Comparison of ENCODE assay signal across 10 cellular contexts in the genomic region with DNA sequence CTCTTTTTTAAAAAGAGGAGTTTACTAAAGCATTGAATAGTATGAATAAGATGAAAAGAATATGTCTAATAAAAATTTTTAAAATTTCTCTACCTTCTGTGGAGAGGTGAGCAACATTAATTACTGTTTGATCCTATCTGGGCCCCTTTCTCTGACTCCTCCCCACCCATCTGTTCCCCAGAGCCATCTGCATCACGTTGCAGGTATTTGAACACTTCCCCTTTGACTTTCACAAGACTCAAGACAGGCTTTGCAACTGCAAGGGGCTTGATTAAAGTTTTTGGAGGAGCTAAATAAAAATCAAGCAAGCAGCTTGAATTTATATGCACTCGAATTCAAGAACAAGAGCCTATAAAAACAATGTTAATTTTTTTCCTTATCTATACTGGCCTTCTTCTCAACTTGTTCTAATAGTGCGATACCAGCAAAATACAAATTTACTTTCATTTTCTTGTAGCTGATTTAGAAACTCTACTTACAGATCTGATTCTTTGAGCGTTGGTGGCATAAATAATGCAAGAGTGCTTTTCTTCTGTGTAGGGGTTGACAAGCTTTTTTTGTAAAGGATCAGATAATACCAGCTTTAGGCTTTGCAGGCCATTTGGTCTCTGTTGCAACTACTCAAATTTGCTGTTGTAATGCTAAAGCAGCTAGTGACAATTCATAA. TPM values are rescaled to one million over a fixed set of nuclear protein-coding genes. Genes with fewer than 3 reads are reported as not detected.
DNase-seq lines count a peak whose midpoint lies in the region; ATAC-seq and TF ChIP-seq lines count a peak whose summit lies in the region.
"Had no signal": no experiment of that assay in that cellular context is flagged by ENCODE, and none has a peak within 500 bp of the region (broad histone marks: within the 10 kb centered on the region; RNA-seq: fewer than 3 reads in every experiment).

No MANE protein-coding gene starts in this region.

- ATAC-seq in stimulated activated naive CD8-positive, alpha-beta T cell treated with anti-CD3 and anti-CD28 coated beads, Interleukin-15, Interleukin-2, amounts not matched to agents 100 U/mL and 50 U/mL, for 24 hours = no peak
- ATAC-seq in HG03097 (IDR thresholded peaks at IDR 0.05; ENCODE audit: low FRiP score, unreplicated experiment) = peak; percentile 89
- ATAC-seq in activated B cell treated with CpG ODN at 0.5 μM for 24 hours (ENCODE audit: low read depth) = peak; percentile 87
- ATAC-seq in upper lobe of right lung = no peak

- no peak for DNase-seq in stimulated activated naive CD8-positive, alpha-beta T cell treated with anti-CD3 and anti-CD28 coated beads, Interleukin-15, Interleukin-2, amounts not matched to agents 100 U/mL and 50 U/mL, for 24 hours
- DNase-seq in activated B cell treated with CpG ODN at 0.5 μM for 24 hours (no peak), neuronal stem cell (ENCODE audit: low spot score) (no peak), islet precursor cell (no peak), UCSD-AML1 (lab: John Stamatoyannopoulos, UW; ENCODE audit: unreplicated experiment) (no peak), upper lobe of right lung (no peak)
- DNase-seq: hypothalamus, SK-N-SH had no signal

- no peaks in the 10 kb centered on the region for H3K9me3 Mint-ChIP-seq in stimulated activated naive CD8-positive, alpha-beta T cell treated with anti-CD3 and anti-CD28 coated beads, Interleukin-15, Interleukin-2, amounts not matched to agents 100 ng/mL and 50 ng/mL, for 24 hours
- peaks cover 4% of the 10 kb centered on the region for H3K9me3 Mint-ChIP-seq in activated B cell treated with CpG ODN at 0.5 μM for 24 hours

- no peak overlapping the region for H3K14ac ChIP-seq in neuronal stem cell (ENCODE audit: low read length)

- peaks cover 8% of the 10 kb centered on the region for H3K4me1 Mint-ChIP-seq in stimulated activated naive CD8-positive, alpha-beta T cell treated with anti-CD3 and anti-CD28 coated beads, Interleukin-15, Interleukin-2, amounts not matched to agents 100 ng/mL and 50 ng/mL, for 24 hours (ENCODE audit: low read depth)
- peaks cover 9% of the 10 kb centered on the region for H3K4me1 Mint-ChIP-seq in activated B cell treated with CpG ODN at 0.5 μM for 24 hours

- H3K4me2 ChIP-seq in neuronal stem cell (ENCODE audit: insufficient read depth, low read length, poor library complexity, severe bottlenecking) = no peak overlapping the region
- H3K4me2 ChIP-seq: SK-N-SH had no signal

- no peak for TF ChIP-seq CTCF in activated B cell treated with CpG ODN at 0.5 μM for 24 hours (IDR thresholded peaks at IDR 0.05)
- no peak for TF ChIP-seq CTCF in upper lobe of right lung (IDR thresholded peaks at IDR 0.05)

- H3K18ac ChIP-seq in neuronal stem cell (ENCODE audit: low read length) = no peak overlapping the region

- H3K4me3 Mint-ChIP-seq in stimulated activated naive CD8-positive, alpha-beta T cell treated with anti-CD3 and anti-CD28 coated beads, Interleukin-15, Interleukin-2, amounts not matched to agents 100 ng/mL and 50 ng/mL, for 24 hours = peak overlapping the region; percentile 48
- H3K4me3 Mint-ChIP-seq in activated B cell treated with CpG ODN at 0.5 μM for 24 hours = peak overlapping the region; percentile 76

- no peak overlapping the region for H3K23ac ChIP-seq in neuronal stem cell (ENCODE audit: low read depth, low read length, poor library complexity)

- no peak overlapping the region for H2BK5ac ChIP-seq in neuronal stem cell (ENCODE audit: low read length)

- H3K27ac ChIP-seq in neuronal stem cell (replicated peaks; ENCODE audit: low read length) = no peak overlapping the region
- no peak overlapping the region for H3K27ac ChIP-seq in upper lobe of right lung

- no peak overlapping the region for H3K9ac ChIP-seq in neuronal stem cell (ENCODE audit: low read depth, low read length, poor library complexity)
- H3K9ac ChIP-seq: SK-N-SH had no signal

- H3K27ac Mint-ChIP-seq in stimulated activated naive CD8-positive, alpha-beta T cell treated with anti-CD3 and anti-CD28 coated beads, Interleukin-15, Interleukin-2, amounts not matched to agents 100 ng/mL and 50 ng/mL, for 24 hours = no peak overlapping the region
- H3K27ac Mint-ChIP-seq in activated B cell treated with CpG ODN at 0.5 μM for 24 hours = peak overlapping the region; percentile 30

- H2AFZ ChIP-seq in neuronal stem cell (ENCODE audit: low read length) = no peak overlapping the region

- H3K27me3 ChIP-seq in neuronal stem cell (ENCODE audit: control insufficient read depth in 3 of 3, insufficient read depth in 3 of 3, low read depth in 1 of 3, low read length in 3 of 3) (peaks cover 0 to 3% (median 0%) of the 10 kb centered on the region in 3 experiments), upper lobe of right lung (no peaks in the 10 kb centered on the region)

- no peaks in the 10 kb centered on the region for H3K9me3 ChIP-seq in neuronal stem cell (replicated peaks in 1 of 2; ENCODE audit: control insufficient read depth in 2 of 2, insufficient read depth in 1 of 2, low read depth in 1 of 2, low read length in 2 of 2)
- H3K9me3 ChIP-seq in upper lobe of right lung = no peaks in the 10 kb centered on the region
- H3K9me3 ChIP-seq: SK-N-SH had no signal

- H4K8ac ChIP-seq in neuronal stem cell (ENCODE audit: low read depth, low read length) = no peak overlapping the region

- H3K36me3 Mint-ChIP-seq in stimulated activated naive CD8-positive, alpha-beta T cell treated with anti-CD3 and anti-CD28 coated beads, Interleukin-15, Interleukin-2, amounts not matched to agents 100 ng/mL and 50 ng/mL, for 24 hours (ENCODE audit: low read depth) = no peaks in the 10 kb centered on the region
- H3K36me3 Mint-ChIP-seq in activated B cell treated with CpG ODN at 0.5 μM for 24 hours (ENCODE audit: low read depth) = no peaks in the 10 kb centered on the region

- WGBS in neuronal stem cell (ENCODE audit: extremely low coverage in 2 of 2, insufficient read length in 2 of 2, insufficient replicate concordance in 1 of 2), 2 donors = no CpG with 5 or more reads among the region's 4 CpGs

- peaks cover 4% of the 10 kb centered on the region for H3K27me3 Mint-ChIP-seq in stimulated activated naive CD8-positive, alpha-beta T cell treated with anti-CD3 and anti-CD28 coated beads, Interleukin-15, Interleukin-2, amounts not matched to agents 100 ng/mL and 50 ng/mL, for 24 hours
- no peaks in the 10 kb centered on the region for H3K27me3 Mint-ChIP-seq in activated B cell treated with CpG ODN at 0.5 μM for 24 hours

- no peak overlapping the region for H3K4ac ChIP-seq in neuronal stem cell (ENCODE audit: low read length)

- no peaks in the 10 kb centered on the region for H3K79me1 ChIP-seq in neuronal stem cell (ENCODE audit: low read depth, low read length)

- no peak overlapping the region for H4K91ac ChIP-seq in neuronal stem cell (ENCODE audit: low read depth, low read length, poor library complexity)

- POLR2A ChIA-PET in activated B cell treated with CpG ODN at 0.5 μM for 24 hours (lab: Charles Lee) = interaction anchor here (0.6 kb wide), 2 partner anchors 9 to 65 kb away, joined by 9 to 11 read pairs; no protein-coding TSS in a partner anchor

- H2AK5ac ChIP-seq in neuronal stem cell (ENCODE audit: low read depth, low read length) = no peak overlapping the region

- H3K4me3 ChIP-seq in neuronal stem cell (ENCODE audit: low read length in 2 of 2) (no peak overlapping the region), upper lobe of right lung (no peak overlapping the region)

- no peak overlapping the region for H2BK120ac ChIP-seq in neuronal stem cell (ENCODE audit: low read depth, low read length)

- H3K36me3 ChIP-seq in neuronal stem cell (replicated peaks in 1 of 2; ENCODE audit: control insufficient read depth in 2 of 2, insufficient read depth in 2 of 2, low read length in 2 of 2) (no peaks in the 10 kb centered on the region), upper lobe of right lung (no peaks in the 10 kb centered on the region)

- intact Hi-C loops in activated B cell treated with CpG ODN at 0.5 μM for 24 hours (cut with micrococcal nuclease) = loop anchor here (2.0 kb wide), 1 partner anchor 60 kb away; the partner anchor contains the start of gene TXN
- intact Hi-C loops in upper lobe of right lung (cut with DNase I) = no loop called here

- H3K4me1 ChIP-seq in neuronal stem cell (ENCODE audit: control insufficient read depth in 2 of 2, insufficient read depth in 1 of 2, low read depth in 1 of 2, low read length in 2 of 2) (no peaks in the 10 kb centered on the region), upper lobe of right lung (no peaks in the 10 kb centered on the region)

- no peak overlapping the region for H2BK15ac ChIP-seq in neuronal stem cell (ENCODE audit: low read length)

- no peak overlapping the region for H2BK12ac ChIP-seq in neuronal stem cell (ENCODE audit: low read length)

- CTCF ChIA-PET in activated B cell treated with CpG ODN at 0.5 μM for 24 hours (lab: Charles Lee) = no interaction called here

RNA-seq across cellular contexts. Expression of gene TXNDC8, which starts 21.3 kb away (rescaled TPM):
- total RNA-seq in activated B cell treated with CpG ODN at 0.5 μM for 24 hours = not detected in 2 replicates
- not detected for polyA plus RNA-seq in neuronal stem cell (2013, experiment 1 of 2)
- polyA plus RNA-seq in neuronal stem cell (2013, experiment 2 of 2) = not detected
- total RNA-seq in upper lobe of right lung = not detected
- polyA plus RNA-seq: SK-N-SH had no signal

Comparison
In these comparisons a context has a peak if more than half of its experiments do, and no peak if none do; other contexts are left out.
1. ATAC-seq: peak in HG03097 (single experiment) and activated B cell treated with CpG ODN at 0.5 μM for 24 hours (single experiment); none in stimulated activated naive CD8-positive, alpha-beta T cell treated with anti-CD3 and anti-CD28 coated beads, Interleukin-15, Interleukin-2, amounts not matched to agents 100 U/mL and 50 U/mL, for 24 hours (single experiment) and upper lobe of right lung (single experiment).